Comparison of ENCODE assay signal across 14 cellular contexts in genomic region chr16:80968386-80969113, GRCh38. TPM values are rescaled to one million over a fixed set of nuclear protein-coding genes. Genes with fewer than 3 reads are reported as not detected.
A peak's percentile ranks its signal among the peaks of the same experiment; 100 is the strongest.
DNase-seq lines count a peak whose midpoint lies in the region; ATAC-seq and TF ChIP-seq lines count a peak whose summit lies in the region.
"Had no signal": no experiment of that assay in that cellular context is flagged by ENCODE, and none has a peak within 500 bp of the region (broad histone marks: within the 10 kb centered on the region; RNA-seq: fewer than 3 reads in every experiment).

No MANE protein-coding gene starts in this region.

- no TSS peak for BruUV-seq in Caco-2 (replicated peaks; lab: Mats Ljungman, UMichigan)

- H3K4me3 Mint-ChIP-seq in Caco-2 (ENCODE audit: unreplicated experiment) = no peak overlapping the region
- H3K4me3 Mint-ChIP-seq: activated naive CD8-positive, alpha-beta T cell treated with anti-CD3 and anti-CD28 coated beads, Interleukin-2, amount 10 ng/mL, durations not matched to agents 7 days and 5 days had no signal

- peaks cover 38% of the 10 kb centered on the region for H3K36me3 Mint-ChIP-seq in Caco-2 (ENCODE audit: insufficient read depth, unreplicated experiment)

- H3K4me3 ChIP-seq in Caco-2 (ENCODE audit: low read depth, low read length) (no peak overlapping the region), right lobe of liver (no peak overlapping the region)
- H3K4me3 ChIP-seq: BLaER1 treated with 17β-estradiol and CSF1 and Interleukin-3, amounts not matched to agents 10 nM and 100 nM; coronary artery; tibial nerve had no signal

- peak overlapping the region in 2 of 3 donors; percentile 10 to 13 for H3K27ac ChIP-seq in right lobe of liver
- H3K27ac ChIP-seq: BLaER1 treated with 17β-estradiol and CSF1 and Interleukin-3, amounts not matched to agents 10 nM and 100 nM; coronary artery; tibial nerve had no signal

- CTCF ChIA-PET in Caco-2 (lab: Charles Lee) = interaction anchor here (1.0 kb wide), 2 partner anchors 38 to 68 kb away, joined by 3 to 5 read pairs; partner anchors contain the start of genes ATMIN, CENPN and CMC2

- H3K4me1 Mint-ChIP-seq in Caco-2 (ENCODE audit: low read depth, unreplicated experiment) = peaks cover 13% of the 10 kb centered on the region
- H3K4me1 Mint-ChIP-seq: activated naive CD8-positive, alpha-beta T cell treated with anti-CD3 and anti-CD28 coated beads, Interleukin-2, amount 10 ng/mL, durations not matched to agents 7 days and 5 days had no signal

- ATAC-seq in right lobe of liver = peak; percentile 74 to 96 (median 80)
- no peak for ATAC-seq in GM19463 (IDR thresholded peaks at IDR 0.05; ENCODE audit: unreplicated experiment)
- no peak for ATAC-seq in GM18505 (IDR thresholded peaks at IDR 0.05; ENCODE audit: unreplicated experiment)
- ATAC-seq in HG02571 (IDR thresholded peaks at IDR 0.05; ENCODE audit: unreplicated experiment) = no peak
- ATAC-seq in GM18868 (IDR thresholded peaks at IDR 0.05; ENCODE audit: unreplicated experiment) = no peak

- H3K4me1 ChIP-seq in Caco-2 (peaks cover 7% of the 10 kb centered on the region; the same call in 1 of the 2 replicates), right lobe of liver (peaks cover 0 to 8% (median under 1%) of the 10 kb centered on the region in 4 donors)
- H3K4me1 ChIP-seq: BLaER1 treated with 17β-estradiol and CSF1 and Interleukin-3, amounts not matched to agents 10 nM and 100 nM; tibial nerve had no signal

- H3K27me3 ChIP-seq in Caco-2 (replicated peaks; ENCODE audit: control insufficient read depth, insufficient read depth, low read length) (no peaks in the 10 kb centered on the region), right lobe of liver (no peaks in the 10 kb centered on the region)
- H3K27me3 ChIP-seq: BLaER1 treated with 17β-estradiol and CSF1 and Interleukin-3, amounts not matched to agents 10 nM and 100 nM; tibial nerve had no signal

- 20% methylated on average over 1 of the region's 4 CpGs for WGBS in right lobe of liver (ENCODE audit: insufficient coverage, low coverage, low lambda C conversion rate, missing lambda C conversion rate)

- TF ChIP-seq CTCF in Caco-2 (IDR thresholded peaks at IDR 0.05; ENCODE audit: insufficient read depth in 1 of 2, low read depth in 1 of 2, low read length in 1 of 2, severe bottlenecking in 1 of 2, unreplicated experiment in 1 of 2) (no peak), right lobe of liver (IDR thresholded peaks at IDR 0.05) (peak in 2 of 4 donors; percentile 24 to 33)

- H3K36me3 ChIP-seq in Caco-2 (ENCODE audit: control insufficient read depth, insufficient read depth, low read length) (no peaks in the 10 kb centered on the region; the same call in 1 of the 2 replicates), right lobe of liver (no peaks in the 10 kb centered on the region)

- no peaks in the 10 kb centered on the region for H3K9me3 Mint-ChIP-seq in Caco-2 (ENCODE audit: unreplicated experiment)
- H3K9me3 Mint-ChIP-seq: activated naive CD8-positive, alpha-beta T cell treated with anti-CD3 and anti-CD28 coated beads, Interleukin-2, amount 10 ng/mL, durations not matched to agents 7 days and 5 days had no signal

- no peaks in the 10 kb centered on the region for H3K27me3 Mint-ChIP-seq in Caco-2 (ENCODE audit: insufficient read depth, unreplicated experiment)
- H3K27me3 Mint-ChIP-seq: activated naive CD8-positive, alpha-beta T cell treated with anti-CD3 and anti-CD28 coated beads, Interleukin-2, amount 10 ng/mL, durations not matched to agents 7 days and 5 days had no signal

- DNase-seq in Caco-2 (no peak), NCI-H226 (peak; percentile 45), dermis blood vessel endothelial cell (peak; percentile 22), right lobe of liver (no peak)
- DNase-seq: activated naive CD8-positive, alpha-beta T cell treated with anti-CD3 and anti-CD28 coated beads, Interleukin-2, amount 10 ng/mL, durations not matched to agents 7 days and 5 days; activated T-cell treated with anti-CD3 and anti-CD28 coated beads for 4 hours; NCI-H2227 treated with DMSO at 0.1 percent for 48 hours had no signal

- POLR2A ChIA-PET in Caco-2 (lab: Charles Lee) = no interaction called here

- intact Hi-C loops in Caco-2 (cut with micrococcal nuclease; ENCODE audit: unreplicated experiment) (no loop called here), right lobe of liver (cut with DNase I) (no loop called here)

- TF ChIP-seq POLR2A in right lobe of liver (IDR thresholded peaks at IDR 0.05) (no peak), GM18505 (IDR thresholded peaks at IDR 0.05; ENCODE audit: borderline replicate concordance, extremely low read depth, insufficient read depth, insufficient read length) (no peak)

- peak overlapping the region; percentile 62 for H3K27ac Mint-ChIP-seq in Caco-2 (ENCODE audit: unreplicated experiment)
- H3K27ac Mint-ChIP-seq: activated naive CD8-positive, alpha-beta T cell treated with anti-CD3 and anti-CD28 coated beads, Interleukin-2, amount 10 ng/mL, durations not matched to agents 7 days and 5 days had no signal

- H3K9me3 ChIP-seq in Caco-2 (no peaks in the 10 kb centered on the region), right lobe of liver (no peaks in the 10 kb centered on the region)
- H3K9me3 ChIP-seq: BLaER1 treated with 17β-estradiol and CSF1 and Interleukin-3, amounts not matched to agents 10 nM and 100 nM; tibial nerve had no signal

RNA-seq across cellular contexts. Expression of gene CMC2, which starts 38.1 kb away (rescaled TPM):
- total RNA-seq in Caco-2 (2022) (94.1 and 101 TPM in 2 replicates), dermis blood vessel endothelial cell (35.7 and 47.4 TPM in 2 replicates), right lobe of liver (10 to 100 TPM; 23.5 to 58.3 (median 42.1) TPM)

RNA-seq across cellular contexts. Expression of gene CENPN, which starts 38.5 kb away (rescaled TPM):
- total RNA-seq in Caco-2 (2022) = 100 and 105 TPM in 2 replicates
- total RNA-seq in dermis blood vessel endothelial cell = 57.2 and 101 TPM in 2 replicates
- 10 to 100 TPM in 1 of 6 experiments, 1 to 10 TPM in 5; 6.6 to 11.4 (median 7.9) TPM for total RNA-seq in right lobe of liver

Comparison
In these comparisons a context has a peak if more than half of its experiments do, and no peak if none do; other contexts are left out.
1. DNase-seq: peak in NCI-H226 (single experiment) and dermis blood vessel endothelial cell (single experiment); none in Caco-2 (0 of 2) and right lobe of liver (0 of 3).
2. ATAC-seq: peak in right lobe of liver (4 of 4); none in GM19463 (single experiment), GM18505 (single experiment), HG02571 (single experiment) and GM18868 (single experiment).